In genomic region chr3:149411583-149411982, GRCh38 we compare ENCODE assay signal across 16 cellular contexts. TPM values are rescaled to one million over a fixed set of nuclear protein-coding genes. Genes with fewer than 3 reads are reported as not detected.
DNase-seq lines count a peak whose midpoint lies in the region; ATAC-seq lines count a peak whose summit lies in the region.
"Had no signal": no experiment of that assay in that cellular context is flagged by ENCODE, and none has a peak within 500 bp of the region (broad histone marks: within the 10 kb centered on the region; RNA-seq: fewer than 3 reads in every experiment).

No MANE protein-coding gene starts in this region.

- DNase-seq in COLO829 (ENCODE audit: low spot score) = peak; percentile 90
- peak; percentile 89 for DNase-seq in SK-MEL-5 (ENCODE audit: low read depth, low spot score)
- peak; percentile 91 for DNase-seq in foreskin melanocyte
- peak; percentile 37 for DNase-seq in pons (ENCODE audit: low spot score)
- DNase-seq in OCI-M1 (lab: John Stamatoyannopoulos, UW) = no peak
- DNase-seq in caudate nucleus (lab: John Stamatoyannopoulos, UW) = no peak
- DNase-seq: ACHN; AML-193; CD4-positive, alpha-beta T cell; DMS79 treated with DMSO at 0.1 percent for 48 hours; GF-D8; GM23248 had no signal

- H3K27ac ChIP-seq in caudate nucleus (ENCODE audit: low read depth, low read length) = no peak overlapping the region
- H3K27ac ChIP-seq: C4-2B, GM23248, HL-60 had no signal

- ATAC-seq in GM21786 (IDR thresholded peaks at IDR 0.05; ENCODE audit: unreplicated experiment) = no peak
- ATAC-seq: K562 had no signal

- in situ Hi-C loops in SK-MEL-5 (cut with HindIII; ENCODE audit: low pct_unique_long_range_greater_than_20kb, low sequenced_read_pairs) = no loop called here

RNA-seq across cellular contexts. Expression of gene TM4SF1, which starts 34.1 kb away (rescaled TPM):
- total RNA-seq in SK-MEL-5 (2014; rRNA removed; shearing (Covaris generic)) = 60.2 and 65.0 TPM in 2 replicates
- polyA plus RNA-seq in SK-MEL-5 (2015; cell fraction: cytosol; rRNA removed) = 64.1 and 68.2 TPM in 2 replicates
- polyA plus RNA-seq in SK-MEL-5 (2015; cell fraction: nucleus; rRNA removed) = 30.0 and 39.3 TPM in 2 replicates
- total RNA-seq: CD4-positive, alpha-beta T cell had no signal

Comparison
In these comparisons a context has a peak if more than half of its experiments do, and no peak if none do; other contexts are left out.
1. DNase-seq: peak in COLO829 (single experiment), SK-MEL-5 (single experiment), foreskin melanocyte (single experiment) and pons (single experiment); none in OCI-M1 (single experiment) and caudate nucleus (0 of 61).